Comparison of ENCODE assay signal across 24 cellular contexts in genomic region chr11:44562836-44563460, GRCh38. TPM values are rescaled to one million over a fixed set of nuclear protein-coding genes. Genes with fewer than 3 reads are reported as not detected.
A peak's percentile ranks its signal among the peaks of the same experiment; 100 is the strongest.
DNase-seq lines count a peak whose midpoint lies in the region; ATAC-seq and TF ChIP-seq lines count a peak whose summit lies in the region.
"Had no signal": no experiment of that assay in that cellular context is flagged by ENCODE, and none has a peak within 500 bp of the region (broad histone marks: within the 10 kb centered on the region; RNA-seq: fewer than 3 reads in every experiment).

No MANE protein-coding gene starts in this region.

- WGBS in tibial nerve, 2 donors: 90 to 94% methylated on average over 5 of the region's 5 CpGs

- DNase-seq in CD4-positive, CD25-positive, alpha-beta regulatory T cell: no peak
- DNase-seq in RWPE1 (ENCODE audit: low spot score): no peak
- DNase-seq in osteoblast (ENCODE audit: insufficient read length, low spot score, missing footprints): no peak
- DNase-seq in activated CD4-positive, CD25-positive, alpha-beta regulatory T cell (lab: John Stamatoyannopoulos, UW): no peak
- no peak for DNase-seq in D341Med (ENCODE audit: low spot score)
- no peak for DNase-seq in nephron progenitor cell
- no peak for DNase-seq in tibial nerve (ENCODE audit: low spot score in 2 of 2)
- DNase-seq: activated CD4-positive, alpha-beta memory T cell treated with anti-CD3 and anti-CD28 coated beads for 36 hours; C1 segment of cervical spinal cord; cortex of kidney; DMS79 treated with DMSO at 0.1 percent for 48 hours; hippocampal formation; islet precursor cell; Karpas-422; natural killer cell; NCI-H1105 treated with DMSO at 0.1 percent for 48 hours; NCI-H510A; SHP77 treated with DMSO at 0.1 percent for 48 hours; stimulated activated CD4-positive, alpha-beta T cell treated with anti-CD3 and anti-CD28 coated beads, Interleukin-4, amount 100 ng/mL, for 24 hours; T-helper 17 cell had no signal

- peak overlapping the region; percentile 19 for H3K9ac ChIP-seq in endocrine pancreas (ENCODE audit: control insufficient read depth, insufficient read depth, low read length)

- peak overlapping the region in 2 of 4 donors; percentile 48 to 98 for H3K4me3 Mint-ChIP-seq in CD4-positive, CD25-positive, alpha-beta regulatory T cell
- no peak overlapping the region for H3K4me3 Mint-ChIP-seq in nephron progenitor cell
- H3K4me3 Mint-ChIP-seq: activated CD4-positive, alpha-beta memory T cell treated with anti-CD3 and anti-CD28 coated beads for 36 hours; activated naive CD8-positive, alpha-beta T cell; T-helper 17 cell had no signal

- no peaks in the 10 kb centered on the region for H3K9me3 Mint-ChIP-seq in CD4-positive, CD25-positive, alpha-beta regulatory T cell
- H3K9me3 Mint-ChIP-seq in nephron progenitor cell: no peaks in the 10 kb centered on the region
- H3K9me3 Mint-ChIP-seq: activated CD4-positive, alpha-beta memory T cell treated with anti-CD3 and anti-CD28 coated beads for 36 hours; natural killer cell had no signal

- peaks cover 44% of the 10 kb centered on the region for H3K4me1 ChIP-seq in CD4-positive, CD25-positive, alpha-beta regulatory T cell (ENCODE audit: control insufficient read depth, insufficient read depth, low read length, poor library complexity, severe bottlenecking)
- no peaks in the 10 kb centered on the region for H3K4me1 ChIP-seq in endocrine pancreas (ENCODE audit: control insufficient read depth, insufficient read depth, low read length)
- H3K4me1 ChIP-seq in osteoblast (ENCODE audit: insufficient read depth, low read length): peaks cover 35% of the 10 kb centered on the region
- peaks cover 0 to 44% (median 31%) of the 10 kb centered on the region in 4 donors for H3K4me1 ChIP-seq in tibial nerve

- TF ChIP-seq POLR2A in tibial nerve (IDR thresholded peaks at IDR 0.05): no peak

- H4K20me1 ChIP-seq in osteoblast (ENCODE audit: insufficient read depth, low read length): no peaks in the 10 kb centered on the region

- POLR2A ChIA-PET in RWPE1 (lab: Yijun Ruan, JAX; ENCODE audit: low non-redundant PET): no interaction called here

- no peaks in the 10 kb centered on the region for H3K9me3 ChIP-seq in CD4-positive, CD25-positive, alpha-beta regulatory T cell (ENCODE audit: control insufficient read depth in 2 of 2, low read length in 2 of 2)
- H3K9me3 ChIP-seq in endocrine pancreas (ENCODE audit: control insufficient read depth, low read length) (no peaks in the 10 kb centered on the region), osteoblast (ENCODE audit: low read depth, low read length) (no peaks in the 10 kb centered on the region), tibial nerve (no peaks in the 10 kb centered on the region)

- no peaks in the 10 kb centered on the region for H3K36me3 ChIP-seq in CD4-positive, CD25-positive, alpha-beta regulatory T cell (ENCODE audit: control insufficient read depth, insufficient read depth, low read length)
- no peaks in the 10 kb centered on the region for H3K36me3 ChIP-seq in endocrine pancreas (ENCODE audit: control insufficient read depth, insufficient read depth, low read length)
- no peaks in the 10 kb centered on the region for H3K36me3 ChIP-seq in osteoblast (ENCODE audit: insufficient read depth, low read length)
- no peaks in the 10 kb centered on the region for H3K36me3 ChIP-seq in tibial nerve
- H3K36me3 ChIP-seq: brain microvascular endothelial cell had no signal

- no peaks in the 10 kb centered on the region for H3K27me3 ChIP-seq in CD4-positive, CD25-positive, alpha-beta regulatory T cell (ENCODE audit: control insufficient read depth, insufficient read depth, low read length)
- H3K27me3 ChIP-seq in endocrine pancreas (ENCODE audit: control insufficient read depth, insufficient read depth, low read length) (no peaks in the 10 kb centered on the region), osteoblast (ENCODE audit: insufficient read depth, low read length) (no peaks in the 10 kb centered on the region), tibial nerve (no peaks in the 10 kb centered on the region)
- H3K27me3 ChIP-seq: brain microvascular endothelial cell had no signal

- H3K79me2 ChIP-seq in osteoblast (ENCODE audit: insufficient read depth, low read length): peaks cover 15% of the 10 kb centered on the region

- H2AFZ ChIP-seq in osteoblast (ENCODE audit: low read length): no peak overlapping the region

- no peak for TF ChIP-seq EP300 in tibial nerve (IDR thresholded peaks at IDR 0.05)

- CTCF ChIA-PET in RWPE1 (lab: Yijun Ruan, JAX): interaction anchor here (0.7 to 1.4 kb wide), 2 partner anchors 54 to 213 kb away, joined by 4 to 6 read pairs; no protein-coding TSS in a partner anchor

- no peak overlapping the region for H3K4me2 ChIP-seq in osteoblast (ENCODE audit: insufficient read depth, low read length)

- no peaks in the 10 kb centered on the region for H3K36me3 Mint-ChIP-seq in CD4-positive, CD25-positive, alpha-beta regulatory T cell
- no peaks in the 10 kb centered on the region for H3K36me3 Mint-ChIP-seq in nephron progenitor cell (ENCODE audit: low read depth)
- H3K36me3 Mint-ChIP-seq: natural killer cell had no signal

- no peak overlapping the region for H3K27ac ChIP-seq in CD4-positive, CD25-positive, alpha-beta regulatory T cell (ENCODE audit: insufficient read depth, low read length, poor library complexity, severe bottlenecking)
- H3K27ac ChIP-seq in RWPE1 (peak overlapping the region; percentile 99), osteoblast (ENCODE audit: low read depth, low read length) (peak overlapping the region; percentile 99), tibial nerve (peak overlapping the region in 2 of 4 donors; percentile 95 to 97)

- no peaks in the 10 kb centered on the region for H3K27me3 Mint-ChIP-seq in CD4-positive, CD25-positive, alpha-beta regulatory T cell
- peaks cover 32% of the 10 kb centered on the region for H3K27me3 Mint-ChIP-seq in nephron progenitor cell (ENCODE audit: low read depth, poor library complexity)
- H3K27me3 Mint-ChIP-seq: activated CD4-positive, alpha-beta memory T cell treated with anti-CD3 and anti-CD28 coated beads for 36 hours; activated naive CD8-positive, alpha-beta T cell; T-helper 17 cell had no signal

- ATAC-seq in CD4-positive, CD25-positive, alpha-beta regulatory T cell (ENCODE audit: low read depth in 2 of 2): no peak
- ATAC-seq: natural killer cell, T-helper 17 cell had no signal

- peak overlapping the region; percentile 5 to 29 (median 16) for H3K27ac Mint-ChIP-seq in CD4-positive, CD25-positive, alpha-beta regulatory T cell
- no peak overlapping the region for H3K27ac Mint-ChIP-seq in nephron progenitor cell
- H3K27ac Mint-ChIP-seq: activated CD4-positive, alpha-beta memory T cell treated with anti-CD3 and anti-CD28 coated beads for 36 hours; activated naive CD8-positive, alpha-beta T cell; T-helper 17 cell had no signal

- no peak for TF ChIP-seq CTCF in RWPE1 (conservative IDR thresholded peaks at IDR 0.05; ENCODE audit: low read depth)
- no peak for TF ChIP-seq CTCF in osteoblast (IDR thresholded peaks at IDR 0.05; ENCODE audit: extremely low read depth, low read depth, low read length)
- no peak for TF ChIP-seq CTCF in nephron progenitor cell (IDR thresholded peaks at IDR 0.05)
- TF ChIP-seq CTCF in tibial nerve (IDR thresholded peaks at IDR 0.05): no peak

- no peak overlapping the region for H3K4me3 ChIP-seq in CD4-positive, CD25-positive, alpha-beta regulatory T cell (ENCODE audit: low read depth, low read length)
- H3K4me3 ChIP-seq in endocrine pancreas (ENCODE audit: control insufficient read depth, insufficient read depth, low read length): no peak overlapping the region
- no peak overlapping the region for H3K4me3 ChIP-seq in osteoblast (ENCODE audit: insufficient read depth, low read length)
- no peak overlapping the region for H3K4me3 ChIP-seq in tibial nerve
- H3K4me3 ChIP-seq: smooth muscle cell had no signal

- H3K4me1 Mint-ChIP-seq in CD4-positive, CD25-positive, alpha-beta regulatory T cell: peaks cover 0 to 53% (median 32%) of the 10 kb centered on the region in 4 donors
- peaks cover 23% of the 10 kb centered on the region for H3K4me1 Mint-ChIP-seq in nephron progenitor cell

RNA-seq across cellular contexts. Expression of gene CD82, which starts 2.5 kb away (rescaled TPM):
- total RNA-seq in CD4-positive, CD25-positive, alpha-beta regulatory T cell: 132 TPM
- polyA plus RNA-seq in CD4-positive, CD25-positive, alpha-beta regulatory T cell: 100 to 1,000 TPM in 3 of 4 donors, 10 to 100 TPM in 1; 81.0 to 167 (median 118) TPM
- 14.7 and 23.2 TPM in 2 replicates for total RNA-seq in osteoblast
- 10 to 100 TPM; 27.9 to 49.4 (median 43.4) TPM for total RNA-seq in tibial nerve
